In the genomic region with DNA sequence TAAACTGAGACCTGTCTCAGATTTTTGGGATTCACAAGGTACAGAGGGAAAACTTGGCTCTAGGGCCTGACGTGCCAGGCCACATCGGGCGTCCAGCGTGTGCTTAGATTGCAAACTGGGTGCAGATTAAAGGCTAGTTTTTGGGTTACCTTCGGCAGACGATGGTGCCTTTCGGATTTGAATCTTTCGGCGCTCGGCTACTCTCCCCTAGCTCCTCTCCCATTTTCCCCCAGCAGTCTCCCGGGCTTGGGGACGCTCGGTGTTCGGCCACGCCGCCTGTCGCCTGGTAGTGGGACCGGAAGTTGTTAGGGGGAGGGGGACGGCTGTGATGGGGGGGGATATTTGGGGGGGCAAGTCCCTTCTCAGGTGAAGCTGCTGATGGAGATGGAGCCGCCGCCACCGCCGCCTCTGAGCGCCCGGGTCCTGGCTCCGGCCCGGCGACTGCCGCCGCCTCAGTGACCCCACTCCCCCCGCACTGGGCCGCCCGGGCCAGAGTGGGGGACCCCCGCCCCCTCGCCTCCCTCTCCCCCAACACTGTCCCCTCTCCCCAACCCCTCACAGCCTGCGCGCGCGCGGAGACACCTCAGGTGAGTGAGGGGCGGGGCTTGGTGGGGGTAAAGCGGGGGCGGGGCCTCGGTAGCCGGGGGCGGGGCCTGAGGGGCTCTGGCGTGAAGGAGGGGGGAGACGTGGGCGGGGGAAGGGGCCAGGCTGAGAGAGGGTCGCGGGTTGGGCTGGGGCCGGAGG, we compare ENCODE assay signal across 8 cellular contexts. TPM values are rescaled to one million over a fixed set of nuclear protein-coding genes. Genes with fewer than 3 reads are reported as not detected.
DNase-seq lines count a peak whose midpoint lies in the region; ATAC-seq, FAIRE-seq and TF ChIP-seq lines count a peak whose summit lies in the region.

No MANE protein-coding gene starts in this region.

- no TSS peak for BruUV-seq in endothelial cell of umbilical vein (replicated peaks; lab: Mats Ljungman, UMichigan)

- H3K27ac ChIP-seq in endothelial cell of umbilical vein (ENCODE audit: insufficient read depth, low read depth, low read length) (no peak overlapping the region), mesodermal cell (ENCODE audit: low read depth, low read length, severe bottlenecking) (peak overlapping the region; percentile 62)

- intact Hi-C loops in endothelial cell of umbilical vein (cut with micrococcal nuclease): loop anchor here (1.0 to 2.0 kb wide), 2 partner anchors 10 to 21 kb away; a partner anchor contains a TSS

- no peaks in the 10 kb centered on the region for H3K79me2 ChIP-seq in endothelial cell of umbilical vein (ENCODE audit: control insufficient read depth, insufficient read depth, low read length)

- H4K20me1 ChIP-seq in endothelial cell of umbilical vein (replicated peaks; ENCODE audit: control insufficient read depth, extremely low read depth, insufficient read depth, low read length): no peaks in the 10 kb centered on the region

- H3K4me1 ChIP-seq in NT2/D1 (ENCODE audit: insufficient read depth, insufficient read length) (no peaks in the 10 kb centered on the region), endothelial cell of umbilical vein (ENCODE audit: control insufficient read depth, extremely low read depth, insufficient read depth, low read length) (peaks cover 5% of the 10 kb centered on the region), mesodermal cell (ENCODE audit: control insufficient read depth, insufficient read depth, low read length, poor library complexity, severe bottlenecking) (peaks cover 3% of the 10 kb centered on the region)

- CTCF ChIA-PET in endothelial cell of umbilical vein (lab: Charles Lee): interaction anchor here (0.6 to 5.0 kb wide), 7 partner anchors 10 to 269 kb away, joined by 3 to 58 read pairs (median 4); a partner anchor contains a TSS

- ATAC-seq in GM19351 (IDR thresholded peaks at IDR 0.05; ENCODE audit: unreplicated experiment): peak; percentile 79

- peak overlapping the region; percentile 82 for H2AFZ ChIP-seq in endothelial cell of umbilical vein (ENCODE audit: low read depth, low read length)

- H3K9me3 ChIP-seq in NT2/D1 (ENCODE audit: insufficient read depth, low read length) (no peaks in the 10 kb centered on the region), endothelial cell of umbilical vein (replicated peaks; ENCODE audit: control insufficient read depth, insufficient read depth, low read length) (no peaks in the 10 kb centered on the region), mesodermal cell (ENCODE audit: control insufficient read depth, low read length) (no peaks in the 10 kb centered on the region)

- H3K36me3 ChIP-seq in NT2/D1 (ENCODE audit: insufficient read depth, insufficient read length, low read length) (peaks cover 20% of the 10 kb centered on the region), endothelial cell of umbilical vein (ENCODE audit: control insufficient read depth in 2 of 2, extremely low read depth in 1 of 2, insufficient read depth in 2 of 2, low read length in 2 of 2) (peaks cover 2 to 12% of the 10 kb centered on the region in 2 experiments), mesodermal cell (ENCODE audit: control insufficient read depth, insufficient read depth, low read length) (peaks cover 14% of the 10 kb centered on the region)

- peak overlapping the region; percentile 89 for H3K9ac ChIP-seq in NT2/D1 (ENCODE audit: insufficient read length, low read depth)
- peak overlapping the region; percentile 50 for H3K9ac ChIP-seq in endothelial cell of umbilical vein (replicated peaks; ENCODE audit: extremely low read depth, insufficient read depth, low read length)

- dilution Hi-C loops in endothelial cell of umbilical vein (cut with MboI; ENCODE audit: extremely low pct_ligation_motif_present, low sequenced_read_pairs): no loop called here

- POLR2A ChIA-PET in endothelial cell of umbilical vein (lab: Charles Lee): interaction anchor here (0.6 to 1.4 kb wide), 4 partner anchors 10 to 286 kb away, joined by 6 to 18 read pairs (median 11); a partner anchor contains a TSS

- TF ChIP-seq POLR2A in endothelial cell of umbilical vein (IDR thresholded peaks at IDR 0.05; ENCODE audit: low read depth, low read length): peak; percentile 44

- H3K4me2 ChIP-seq in endothelial cell of umbilical vein (ENCODE audit: insufficient read depth, low read length): peak overlapping the region; percentile 85

- peak; percentile 91 for DNase-seq in Ammon's horn (ENCODE audit: low spot score)
- DNase-seq in HT1080 (ENCODE audit: low read depth): peak; percentile 73
- DNase-seq in NT2/D1 (ENCODE audit: low read depth, low spot score): peak; percentile 94
- peak; percentile 72 for DNase-seq in activated CD8-positive, alpha-beta memory T cell treated with anti-CD3 and anti-CD28 coated beads, Interleukin-2, amount 50 U/mL, for 4 hours
- DNase-seq in endothelial cell of umbilical vein (ENCODE audit: low read depth, low spot score): peak; percentile 67
- DNase-seq in stimulated activated CD8-positive, alpha-beta memory T cell treated with anti-CD3 and anti-CD28 coated beads, Interleukin-12 subunit alpha, Interleukin-12 subunit beta, amount 100 ng/mL, for 4 hours (ENCODE audit: low read depth): peak; percentile 55

- peak; percentile 87 for FAIRE-seq in endothelial cell of umbilical vein (lab: Jason Lieb, UNC)

- no peaks in the 10 kb centered on the region for H3K9me1 ChIP-seq in endothelial cell of umbilical vein (replicated peaks; ENCODE audit: control insufficient read depth, extremely low read depth, insufficient read depth, low read length)

- no peak for TF ChIP-seq CTCF in endothelial cell of umbilical vein (IDR thresholded peaks at IDR 0.05; ENCODE audit: extremely low read depth in 1 of 2, insufficient read depth in 1 of 2, low read depth in 1 of 2, low read length in 2 of 2)

- H3K27me3 ChIP-seq in NT2/D1 (ENCODE audit: insufficient read depth, insufficient read length) (no peaks in the 10 kb centered on the region), endothelial cell of umbilical vein (ENCODE audit: control insufficient read depth in 2 of 2, insufficient read depth in 2 of 2, low read length in 2 of 2) (no peaks in the 10 kb centered on the region)

- 0% methylated on average over 14 to 17 of the region's 52 CpGs for WGBS in mesodermal cell (ENCODE audit: insufficient coverage in 2 of 2), 2 experiments

- H3K4me3 ChIP-seq in NT2/D1 (ENCODE audit: insufficient read length, low read depth): peak overlapping the region; percentile 72
- peak overlapping the region; percentile 53 to 74 (median 53) for H3K4me3 ChIP-seq in endothelial cell of umbilical vein (replicated peaks in 1 of 3; ENCODE audit: insufficient read depth in 1 of 3, low read depth in 1 of 3, low read length in 3 of 3)
- H3K4me3 ChIP-seq in mesodermal cell (ENCODE audit: extremely low read depth, insufficient read depth, low read length, poor library complexity, severe bottlenecking): peak overlapping the region; percentile 70

RNA-seq across cellular contexts. Expression of a gene that starts 10.2 kb away (rescaled TPM):
- 15.7 and 15.9 TPM in 2 replicates for total RNA-seq in HT1080 (2014; rRNA removed; shearing (Covaris generic))
- 10.5 and 10.9 TPM in 2 replicates for polyA plus RNA-seq in HT1080 (2015; cell fraction: cytosol; rRNA removed)
- 19.3 and 24.7 TPM in 2 replicates for polyA plus RNA-seq in HT1080 (2015; cell fraction: nucleus; rRNA removed)
- total RNA-seq in endothelial cell of umbilical vein: 24.3 and 24.8 TPM in 2 replicates
- polyA plus RNA-seq in endothelial cell of umbilical vein: 29.1 and 31.4 TPM in 2 replicates
- polyA plus RNA-seq in endothelial cell of umbilical vein (2011; cell fraction: cytosol; rRNA removed): 24.8 and 25.4 TPM in 2 replicates
- 32.8 and 36.1 TPM in 2 replicates for polyA plus RNA-seq in endothelial cell of umbilical vein (2011; cell fraction: nucleus; rRNA removed)
- 21.5 and 28.4 TPM in 2 replicates for polyA plus RNA-seq in endothelial cell of umbilical vein (2012)
- 42.7 and 55.7 TPM in 2 replicates for polyA minus RNA-seq in endothelial cell of umbilical vein
- 13.8 TPM for polyA minus RNA-seq in endothelial cell of umbilical vein (2011; cell fraction: cytosol; rRNA and poly(A)+ RNA removed)
- polyA minus RNA-seq in endothelial cell of umbilical vein (2011; cell fraction: nucleus; rRNA and poly(A)+ RNA removed): 15.4 and 19.8 TPM in 2 replicates
- 17.1 TPM for polyA plus RNA-seq in mesodermal cell (2013, experiment 1 of 2)
- 16.0 TPM for polyA plus RNA-seq in mesodermal cell (2013, experiment 2 of 2)

RNA-seq across cellular contexts. Expression of a gene that starts 13.5 kb away (rescaled TPM):
- total RNA-seq in HT1080 (2014; rRNA removed; shearing (Covaris generic)): 0.80 and 1.9 TPM in 2 replicates
- polyA plus RNA-seq in HT1080 (2015; cell fraction: cytosol; rRNA removed): 3.9 and 4.3 TPM in 2 replicates
- polyA plus RNA-seq in HT1080 (2015; cell fraction: nucleus; rRNA removed): 4.1 and 4.3 TPM in 2 replicates
- 3.5 and 5.4 TPM in 2 replicates for total RNA-seq in endothelial cell of umbilical vein
- polyA plus RNA-seq in endothelial cell of umbilical vein: 2.5 and 3.4 TPM in 2 replicates
- 2.0 and 2.5 TPM in 2 replicates for polyA plus RNA-seq in endothelial cell of umbilical vein (2011; cell fraction: cytosol; rRNA removed)
- polyA plus RNA-seq in endothelial cell of umbilical vein (2011; cell fraction: nucleus; rRNA removed): 10.6 and 11.2 TPM in 2 replicates
- 1.6 and 2.0 TPM in 2 replicates for polyA plus RNA-seq in endothelial cell of umbilical vein (2012)
- polyA minus RNA-seq in endothelial cell of umbilical vein: 4.7 and 5.5 TPM in 2 replicates
- 1.9 TPM for polyA minus RNA-seq in endothelial cell of umbilical vein (2011; cell fraction: cytosol; rRNA and poly(A)+ RNA removed)
- polyA minus RNA-seq in endothelial cell of umbilical vein (2011; cell fraction: nucleus; rRNA and poly(A)+ RNA removed): 3.0 and 4.9 TPM in 2 replicates
- 10.2 TPM for polyA plus RNA-seq in mesodermal cell (2013, experiment 1 of 2)
- 9.7 TPM for polyA plus RNA-seq in mesodermal cell (2013, experiment 2 of 2)

RNA-seq across cellular contexts. Expression of a gene that starts 33.4 kb away (rescaled TPM):
- 25.8 and 34.4 TPM in 2 replicates for total RNA-seq in HT1080 (2014; rRNA removed; shearing (Covaris generic))
- 56.4 and 63.0 TPM in 2 replicates for polyA plus RNA-seq in HT1080 (2015; cell fraction: cytosol; rRNA removed)
- polyA plus RNA-seq in HT1080 (2015; cell fraction: nucleus; rRNA removed): 53.4 and 56.7 TPM in 2 replicates
- total RNA-seq in endothelial cell of umbilical vein: 97.4 and 103 TPM in 2 replicates
- polyA plus RNA-seq in endothelial cell of umbilical vein: 98.8 and 105 TPM in 2 replicates
- 83.6 and 87.9 TPM in 2 replicates for polyA plus RNA-seq in endothelial cell of umbilical vein (2011; cell fraction: cytosol; rRNA removed)
- polyA plus RNA-seq in endothelial cell of umbilical vein (2011; cell fraction: nucleus; rRNA removed): 74.2 and 86.2 TPM in 2 replicates
- 84.7 and 85.7 TPM in 2 replicates for polyA plus RNA-seq in endothelial cell of umbilical vein (2012)
- polyA minus RNA-seq in endothelial cell of umbilical vein: 159 and 179 TPM in 2 replicates
- polyA minus RNA-seq in endothelial cell of umbilical vein (2011; cell fraction: cytosol; rRNA and poly(A)+ RNA removed): 52.2 TPM
- polyA minus RNA-seq in endothelial cell of umbilical vein (2011; cell fraction: nucleus; rRNA and poly(A)+ RNA removed): 41.1 and 63.9 TPM in 2 replicates
- polyA plus RNA-seq in mesodermal cell (2013, experiment 1 of 2): 108 TPM
- polyA plus RNA-seq in mesodermal cell (2013, experiment 2 of 2): 91.2 TPM

RNA-seq across cellular contexts. Expression of a gene that starts 34.4 kb away (rescaled TPM):
- total RNA-seq in HT1080 (2014; rRNA removed; shearing (Covaris generic)): 855 and 1,056 TPM in 2 replicates
- polyA plus RNA-seq in HT1080 (2015; cell fraction: cytosol; rRNA removed): 643 and 2,329 TPM in 2 replicates
- polyA plus RNA-seq in HT1080 (2015; cell fraction: nucleus; rRNA removed): 495 and 694 TPM in 2 replicates
- 57.3 and 66.7 TPM in 2 replicates for total RNA-seq in endothelial cell of umbilical vein
- 1,837 and 1,847 TPM in 2 replicates for polyA plus RNA-seq in endothelial cell of umbilical vein
- 1,751 and 2,627 TPM in 2 replicates for polyA plus RNA-seq in endothelial cell of umbilical vein (2011; cell fraction: cytosol; rRNA removed)
- polyA plus RNA-seq in endothelial cell of umbilical vein (2011; cell fraction: nucleus; rRNA removed): 390 and 594 TPM in 2 replicates
- polyA plus RNA-seq in endothelial cell of umbilical vein (2012): 778 and 788 TPM in 2 replicates
- polyA minus RNA-seq in endothelial cell of umbilical vein: 297 and 333 TPM in 2 replicates
- polyA minus RNA-seq in endothelial cell of umbilical vein (2011; cell fraction: cytosol; rRNA and poly(A)+ RNA removed): 228 TPM
- 44.1 and 51.9 TPM in 2 replicates for polyA minus RNA-seq in endothelial cell of umbilical vein (2011; cell fraction: nucleus; rRNA and poly(A)+ RNA removed)
- 2,353 TPM for polyA plus RNA-seq in mesodermal cell (2013, experiment 1 of 2)
- 2,122 TPM for polyA plus RNA-seq in mesodermal cell (2013, experiment 2 of 2)

RNA-seq across cellular contexts. Expression of a gene that starts 40.7 kb away (rescaled TPM):
- 76.5 and 97.2 TPM in 2 replicates for total RNA-seq in HT1080 (2014; rRNA removed; shearing (Covaris generic))
- 63.9 and 64.6 TPM in 2 replicates for polyA plus RNA-seq in HT1080 (2015; cell fraction: cytosol; rRNA removed)
- polyA plus RNA-seq in HT1080 (2015; cell fraction: nucleus; rRNA removed): 83.9 and 92.5 TPM in 2 replicates
- total RNA-seq in endothelial cell of umbilical vein: 63.6 and 69.8 TPM in 2 replicates
- 46.7 and 52.2 TPM in 2 replicates for polyA plus RNA-seq in endothelial cell of umbilical vein
- polyA plus RNA-seq in endothelial cell of umbilical vein (2011; cell fraction: cytosol; rRNA removed): 51.7 and 53.8 TPM in 2 replicates
- polyA plus RNA-seq in endothelial cell of umbilical vein (2011; cell fraction: nucleus; rRNA removed): 74.5 and 78.7 TPM in 2 replicates
- polyA plus RNA-seq in endothelial cell of umbilical vein (2012): 47.2 and 65.8 TPM in 2 replicates
- polyA minus RNA-seq in endothelial cell of umbilical vein: 58.6 and 60.2 TPM in 2 replicates
- 91.6 TPM for polyA minus RNA-seq in endothelial cell of umbilical vein (2011; cell fraction: cytosol; rRNA and poly(A)+ RNA removed)
- polyA minus RNA-seq in endothelial cell of umbilical vein (2011; cell fraction: nucleus; rRNA and poly(A)+ RNA removed): 24.3 and 48.4 TPM in 2 replicates
- 51.1 TPM for polyA plus RNA-seq in mesodermal cell (2013, experiment 1 of 2)
- polyA plus RNA-seq in mesodermal cell (2013, experiment 2 of 2): 49.6 TPM
